Comparison of ENCODE assay signal across 1 cellular context in the genomic region with DNA sequence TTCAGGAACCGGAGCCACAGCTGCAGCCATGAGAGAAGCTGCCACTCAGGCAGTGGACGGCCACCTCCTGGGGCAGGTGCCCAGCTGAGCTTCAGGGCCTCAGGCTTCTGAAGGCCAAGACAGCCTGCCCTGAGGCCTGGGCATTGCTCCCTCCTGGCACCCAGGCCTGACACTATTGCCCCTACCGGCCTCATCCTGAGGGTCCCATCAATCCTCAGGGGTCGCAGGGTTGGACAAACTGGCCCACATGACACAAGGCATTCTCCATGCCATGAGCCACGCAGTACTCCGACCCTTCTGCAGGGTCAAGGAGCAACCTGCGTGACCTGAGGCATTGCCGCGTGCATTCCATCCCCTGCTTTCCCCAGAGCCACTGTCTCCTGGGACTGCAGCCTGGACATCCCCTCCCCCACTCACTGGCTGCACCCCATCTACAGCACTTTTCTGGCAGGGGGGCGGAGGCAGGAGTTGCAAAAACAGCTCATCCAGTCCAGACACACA.
TF ChIP-seq lines count a peak whose summit lies in the region.

No MANE protein-coding gene starts in this region.

TF ChIP-seq in K562, 482 proteins besides CTCF, POLR2A, EP300 and RAD21:
- TF ChIP-seq, protein P1, sequence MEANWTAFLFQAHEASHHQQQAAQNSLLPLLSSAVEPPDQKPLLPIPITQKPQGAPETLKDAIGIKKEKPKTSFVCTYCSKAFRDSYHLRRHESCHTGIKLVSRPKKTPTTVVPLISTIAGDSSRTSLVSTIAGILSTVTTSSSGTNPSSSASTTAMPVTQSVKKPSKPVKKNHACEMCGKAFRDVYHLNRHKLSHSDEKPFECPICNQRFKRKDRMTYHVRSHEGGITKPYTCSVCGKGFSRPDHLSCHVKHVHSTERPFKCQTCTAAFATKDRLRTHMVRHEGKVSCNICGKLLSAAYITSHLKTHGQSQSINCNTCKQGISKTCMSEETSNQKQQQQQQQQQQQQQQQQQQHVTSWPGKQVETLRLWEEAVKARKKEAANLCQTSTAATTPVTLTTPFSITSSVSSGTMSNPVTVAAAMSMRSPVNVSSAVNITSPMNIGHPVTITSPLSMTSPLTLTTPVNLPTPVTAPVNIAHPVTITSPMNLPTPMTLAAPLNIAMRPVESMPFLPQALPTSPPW (CRISPR knock-in tag; IDR thresholded peaks at IDR 0.05), result 0 out of 2 replicates have a peak, but pooled peaks have one; percentile 10
- TF ChIP-seq CBFA2T2 (conservative IDR thresholded peaks at IDR 0.05) (no peak), SMAD2 (IDR thresholded peaks at IDR 0.05; ENCODE audit: low read depth, low read length) (no peak), HOXB6 (CRISPR knock-in tag; IDR thresholded peaks at IDR 0.05; ENCODE audit: borderline replicate concordance) (no peak)
TF ChIP-seq in K562: peak in this region for 1.
